Comparison of ENCODE assay signal across 26 cellular contexts in genomic region chr6:107932580-107932979, GRCh38.
"Had no signal": no experiment of that assay in that cellular context is flagged by ENCODE, and none has a peak within 500 bp of the region (broad histone marks: within the 10 kb centered on the region; RNA-seq: fewer than 3 reads in every experiment).

No MANE protein-coding gene starts in this region.

- H3K9me3 Mint-ChIP-seq: activated T-cell treated with anti-CD3 and anti-CD28 coated beads, Interleukin-2, amount 50 U/mL, for 24 hours had no signal

- H3K27ac Mint-ChIP-seq: activated CD4-positive, alpha-beta T cell treated with anti-CD3 and anti-CD28 coated beads, Interleukin-2, amount 10 ng/mL, durations not matched to agents 24 days and 14 days; activated CD8-positive, alpha-beta T cell treated with anti-CD3 and anti-CD28 coated beads, Interleukin-2, amount 10 ng/mL, durations not matched to agents 7 days and 5 days; activated naive CD8-positive, alpha-beta T cell treated with anti-CD3 and anti-CD28 coated beads for 36 hours; activated T-cell treated with anti-CD3 and anti-CD28 coated beads, Interleukin-2, amount 50 U/mL, for 24 hours had no signal

- H3K4me3 Mint-ChIP-seq: activated CD4-positive, alpha-beta T cell treated with anti-CD3 and anti-CD28 coated beads, Interleukin-2, amount 10 ng/mL, durations not matched to agents 24 days and 14 days; activated CD8-positive, alpha-beta T cell treated with anti-CD3 and anti-CD28 coated beads, Interleukin-2, amount 10 ng/mL, durations not matched to agents 7 days and 5 days; activated naive CD8-positive, alpha-beta T cell treated with anti-CD3 and anti-CD28 coated beads for 36 hours; activated T-cell treated with anti-CD3 and anti-CD28 coated beads, Interleukin-2, amount 50 U/mL, for 24 hours had no signal

- H3K27me3 Mint-ChIP-seq: activated CD4-positive, alpha-beta T cell treated with anti-CD3 and anti-CD28 coated beads, Interleukin-2, amount 10 ng/mL, durations not matched to agents 24 days and 14 days; activated naive CD8-positive, alpha-beta T cell treated with anti-CD3 and anti-CD28 coated beads for 36 hours; activated T-cell treated with anti-CD3 and anti-CD28 coated beads, Interleukin-2, amount 50 U/mL, for 24 hours had no signal

- ATAC-seq: activated CD8-positive, alpha-beta T cell treated with anti-CD3 and anti-CD28 coated beads, Interleukin-2, amount 10 ng/mL, durations not matched to agents 7 days and 5 days; Panc1 had no signal

- DNase-seq: activated CD4-positive, alpha-beta T cell treated with anti-CD3 and anti-CD28 coated beads, Interleukin-2, amount 10 ng/mL, durations not matched to agents 24 days and 14 days; activated CD4-positive, alpha-beta T cell treated with anti-CD3 and anti-CD28 coated beads, Interleukin-2, amount 50 U/mL, for 4 hours; activated CD8-positive, alpha-beta T cell treated with anti-CD3 and anti-CD28 coated beads, Interleukin-2, amount 10 ng/mL, durations not matched to agents 7 days and 5 days; activated effector memory CD4-positive, alpha-beta T cell treated with anti-CD3 and anti-CD28 coated beads, Interleukin-2, amount 50 U/mL, for 16 hours; activated naive CD4-positive, alpha-beta T cell; activated naive CD4-positive, alpha-beta T cell treated with anti-CD3 and anti-CD28 coated beads, Interleukin-2, amount 50 U/mL, for 16 hours; activated naive CD8-positive, alpha-beta T cell treated with anti-CD3 and anti-CD28 coated beads for 36 hours; activated T-cell treated with anti-CD3 and anti-CD28 coated beads, Interleukin-2, amount 50 U/mL, for 24 hours; amniotic stem cell; aorta; brain microvascular endothelial cell; central memory CD4-positive, alpha-beta T cell; Karpas-422; NCI-H1048; NCI-H1105 treated with DMSO at 0.1 percent for 48 hours; NCI-H1436; NCI-H1694; NCI-H1930; NCI-H2081 treated with DMSO at 0.1 percent for 48 hours; NCI-H226; NCI-H446 treated with DMSO at 0.1 percent for 48 hours; NCI-H69; NCI-H82; SJCRH30; T1000 had no signal
